Comparison of ENCODE assay signal across 18 cellular contexts in the genomic region with DNA sequence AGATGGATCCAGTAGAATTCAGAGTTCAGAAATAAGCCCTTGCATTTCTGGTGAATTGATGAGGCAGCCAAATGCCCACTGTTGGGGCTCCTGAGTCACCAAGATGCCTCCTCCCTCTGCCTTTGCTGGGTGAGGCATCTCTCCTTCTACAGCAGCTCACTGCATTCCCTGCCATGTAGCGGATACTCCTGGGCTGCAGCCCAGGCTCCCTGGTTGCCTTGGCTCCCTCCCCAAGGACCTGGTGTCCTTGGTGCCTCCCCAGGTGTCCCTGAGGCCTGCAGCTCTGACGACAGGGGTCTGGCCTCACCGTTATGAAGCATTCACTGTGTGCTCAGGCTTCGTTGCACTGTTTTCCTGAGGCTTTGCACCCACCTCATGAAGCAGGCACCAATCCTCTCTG. TPM values are rescaled to one million over a fixed set of nuclear protein-coding genes. Genes with fewer than 3 reads are reported as not detected.
DNase-seq lines count a peak whose midpoint lies in the region; ATAC-seq and TF ChIP-seq lines count a peak whose summit lies in the region.
"Had no signal": no experiment of that assay in that cellular context is flagged by ENCODE, and none has a peak within 500 bp of the region (broad histone marks: within the 10 kb centered on the region; RNA-seq: fewer than 3 reads in every experiment).

No MANE protein-coding gene starts in this region.

- H3K4me3 ChIP-seq in adrenal gland (no peak overlapping the region), neutrophil (ENCODE audit: low read depth in 1 of 2, low read length in 1 of 2) (no peak overlapping the region), psoas muscle (no peak overlapping the region)
- H3K4me3 ChIP-seq: A549; BLaER1 treated with 17β-estradiol and CSF1 and Interleukin-3, amounts not matched to agents 10 nM and 100 nM had no signal

- H3K27ac ChIP-seq in adrenal gland (peak overlapping the region in 3 of 5 donors; percentile 26 to 66 (median 52)), neutrophil (peak overlapping the region; percentile 63), psoas muscle (no peak overlapping the region)
- H3K27ac ChIP-seq: HL-60 had no signal

- H3K36me3 Mint-ChIP-seq in natural killer cell: peaks cover 7% of the 10 kb centered on the region
- H3K36me3 Mint-ChIP-seq in natural killer cell treated with Interleukin-12 subunit alpha and Interleukin-12 subunit beta and Interleukin-15 and Interleukin-18, amount 100 ng/mL, for 72 hours: peaks cover 10% of the 10 kb centered on the region

- no peak overlapping the region for H3K4me3 Mint-ChIP-seq in natural killer cell
- no peak overlapping the region for H3K4me3 Mint-ChIP-seq in natural killer cell treated with Interleukin-12 subunit alpha and Interleukin-12 subunit beta and Interleukin-15 and Interleukin-18, amount 100 ng/mL, for 72 hours
- H3K4me3 Mint-ChIP-seq: CD4-positive, CD25-positive, alpha-beta regulatory T cell; HFFc6 had no signal

- H3K9me3 Mint-ChIP-seq in natural killer cell: no peaks in the 10 kb centered on the region
- H3K9me3 Mint-ChIP-seq in natural killer cell treated with Interleukin-12 subunit alpha and Interleukin-12 subunit beta and Interleukin-15 and Interleukin-18, amount 100 ng/mL, for 72 hours: no peaks in the 10 kb centered on the region
- H3K9me3 Mint-ChIP-seq: CD4-positive, CD25-positive, alpha-beta regulatory T cell had no signal

- peaks cover 83 to 87% of the 10 kb centered on the region in 2 donors for H3K4me1 Mint-ChIP-seq in natural killer cell
- peaks cover 54 to 62% of the 10 kb centered on the region in 2 donors for H3K4me1 Mint-ChIP-seq in natural killer cell treated with Interleukin-12 subunit alpha and Interleukin-12 subunit beta and Interleukin-15 and Interleukin-18, amount 100 ng/mL, for 72 hours (ENCODE audit: low read depth in 2 of 2)

- H3K27ac Mint-ChIP-seq in natural killer cell: peak overlapping the region; percentile 3 to 61
- H3K27ac Mint-ChIP-seq in natural killer cell treated with Interleukin-12 subunit alpha and Interleukin-12 subunit beta and Interleukin-15 and Interleukin-18, amount 100 ng/mL, for 72 hours: no peak overlapping the region
- H3K27ac Mint-ChIP-seq: HFFc6 had no signal

- TF ChIP-seq POLR2A in adrenal gland (IDR thresholded peaks at IDR 0.05): no peak

- no peak for TF ChIP-seq CTCF in natural killer cell (IDR thresholded peaks at IDR 0.05)
- TF ChIP-seq CTCF in adrenal gland (IDR thresholded peaks at IDR 0.05): no peak
- no peak for TF ChIP-seq CTCF in neutrophil (IDR thresholded peaks at IDR 0.05)
- TF ChIP-seq CTCF in psoas muscle (IDR thresholded peaks at IDR 0.05): no peak

- H3K4me1 ChIP-seq in adrenal gland (replicated peaks in 1 of 2) (peaks cover 7 to 8% of the 10 kb centered on the region in 2 donors), neutrophil (ENCODE audit: control insufficient read depth in 1 of 2, insufficient read depth in 1 of 2, low read depth in 1 of 2, low read length in 1 of 2) (peaks cover 23 to 25% of the 10 kb centered on the region in 2 experiments), psoas muscle (no peaks in the 10 kb centered on the region)

- intact Hi-C loops in natural killer cell (cut with micrococcal nuclease) (no loop called here), adrenal gland (cut with DNase I) (no loop called here), psoas muscle (cut with DNase I) (no loop called here)

- ATAC-seq in natural killer cell (no peak), psoas muscle (no peak)
- ATAC-seq in natural killer cell treated with Interleukin-12 subunit alpha and Interleukin-12 subunit beta and Interleukin-15 and Interleukin-18, amount 100 ng/mL, for 72 hours: no peak
- ATAC-seq: A549 had no signal

- DNase-seq in natural killer cell (no peak), adrenal gland (peak; percentile 50 to 78 (median 69)), AG08395 (ENCODE audit: low spot score) (no peak), psoas muscle (no peak), SW 1271 (lab: John Stamatoyannopoulos, UW) (no peak)
- DNase-seq in natural killer cell treated with Interleukin-12 subunit alpha and Interleukin-12 subunit beta and Interleukin-15 and Interleukin-18, amount 100 ng/mL, for 72 hours (ENCODE audit: low spot score): no peak
- DNase-seq: CD4-positive, CD25-positive, alpha-beta regulatory T cell; DMS53; GF-D8; HCEC 1CT; HFFc6; IMR-90 had no signal

- H3K27me3 ChIP-seq in adrenal gland (no peaks in the 10 kb centered on the region), neutrophil (no peaks in the 10 kb centered on the region), psoas muscle (ENCODE audit: insufficient read depth in 3 of 3, low read length in 2 of 3) (peaks cover 0 to 8% (median 0%) of the 10 kb centered on the region in 3 donors)
- H3K27me3 ChIP-seq: BLaER1 treated with 17β-estradiol and CSF1 and Interleukin-3, amounts not matched to agents 10 nM and 100 nM had no signal

- H3K36me3 ChIP-seq in adrenal gland (replicated peaks in 1 of 2) (no peaks in the 10 kb centered on the region), neutrophil (peaks cover 76% of the 10 kb centered on the region), psoas muscle (ENCODE audit: insufficient read depth in 1 of 2, low read depth in 1 of 2) (no peaks in the 10 kb centered on the region)

- no peaks in the 10 kb centered on the region for H3K27me3 Mint-ChIP-seq in natural killer cell (ENCODE audit: low read depth in 2 of 2)
- H3K27me3 Mint-ChIP-seq in natural killer cell treated with Interleukin-12 subunit alpha and Interleukin-12 subunit beta and Interleukin-15 and Interleukin-18, amount 100 ng/mL, for 72 hours: no peaks in the 10 kb centered on the region

- no peaks in the 10 kb centered on the region for H3K9me3 ChIP-seq in adrenal gland (replicated peaks in 1 of 3)
- H3K9me3 ChIP-seq in neutrophil: no peaks in the 10 kb centered on the region
- H3K9me3 ChIP-seq in psoas muscle: no peaks in the 10 kb centered on the region
- H3K9me3 ChIP-seq: A549; BLaER1 treated with 17β-estradiol and CSF1 and Interleukin-3, amounts not matched to agents 10 nM and 100 nM had no signal

- WGBS in adrenal gland, 4 donors: 36 to 53% (median 43%) methylated on average over 2 to 4 of the region's 4 CpGs
- 61 to 77% (median 72%) methylated on average over 4 of the region's 4 CpGs for WGBS in psoas muscle, 3 donors

RNA-seq across cellular contexts. Expression of a gene that starts 7.7 kb away (rescaled TPM):
- total RNA-seq in natural killer cell: 100 to 1,000 TPM; 274 to 418 (median 390) TPM
- total RNA-seq in natural killer cell treated with Interleukin-12 subunit alpha and Interleukin-12 subunit beta and Interleukin-15 and Interleukin-18, amount 100 ng/mL, for 72 hours: 10 to 100 TPM in 1 of 2 donors, 1 to 10 TPM in 1; 7.7 to 14.5 TPM
- 10 to 100 TPM in 1 of 8 donors, 1 to 10 TPM in 7; 4.9 to 20.4 (median 6.9) TPM for total RNA-seq in adrenal gland
- 10 to 100 TPM in 2 of 3 donors, 1 to 10 TPM in 1; 5.4 to 15.5 (median 15.1) TPM for polyA plus RNA-seq in adrenal gland
- 1 to 10 TPM in 1 of 4 donors, under 1 TPM in 3; 0.42 to 2.0 (median 0.89) TPM for total RNA-seq in psoas muscle
- polyA plus RNA-seq in psoas muscle: 1 to 10 TPM in 1 of 3 donors, under 1 TPM in 2; 0.25 to 1.9 (median 0.47) TPM

RNA-seq across cellular contexts. Expression of a gene that starts 54.5 kb away (rescaled TPM):
- total RNA-seq in natural killer cell (not detected), adrenal gland (1 to 10 TPM in 1 of 8 donors, under 1 TPM in 4, not detected in 3; 0.10 to 1.5 (median 0.17) TPM), psoas muscle (under 1 TPM in 1 of 4 donors, not detected in 3; 0.23 TPM)
- total RNA-seq in natural killer cell treated with Interleukin-12 subunit alpha and Interleukin-12 subunit beta and Interleukin-15 and Interleukin-18, amount 100 ng/mL, for 72 hours: not detected
- polyA plus RNA-seq in adrenal gland (1 to 10 TPM in 1 of 3 donors, under 1 TPM in 2; 0.59 to 4.7 (median 0.77) TPM), psoas muscle (under 1 TPM; 0.01 to 0.09 (median 0.04) TPM)
- total RNA-seq: H4, HFFc6, IMR-90 had no signal
- polyA plus RNA-seq: AG04450; CD4-positive, CD25-positive, alpha-beta regulatory T cell; IMR-90 had no signal

Comparison
In these comparisons a context has a peak if more than half of its experiments do, and no peak if none do; other contexts are left out.
1. H3K27ac Mint-ChIP-seq: peak in natural killer cell (2 of 2); none in natural killer cell treated with Interleukin-12 subunit alpha and Interleukin-12 subunit beta and Interleukin-15 and Interleukin-18, amount 100 ng/mL, for 72 hours (0 of 2).
2. RNA of a gene that starts 7.7 kb away (total RNA-seq): 274 to 418 TPM in natural killer cell; 7.7 to 14.5 TPM in natural killer cell treated with Interleukin-12 subunit alpha and Interleukin-12 subunit beta and Interleukin-15 and Interleukin-18, amount 100 ng/mL, for 72 hours, 4.9 to 20.4 TPM in adrenal gland and 0.42 to 2.0 TPM in psoas muscle; every median in the first group is over 10 times any median in the second.
3. DNase-seq: peak in adrenal gland (7 of 7); none in natural killer cell (single experiment), natural killer cell treated with Interleukin-12 subunit alpha and Interleukin-12 subunit beta and Interleukin-15 and Interleukin-18, amount 100 ng/mL, for 72 hours (single experiment), AG08395 (single experiment), psoas muscle (0 of 2) and SW 1271 (0 of 2).